In genomic region chr18:67509711-67510110, GRCh38 we compare ENCODE assay signal across 18 cellular contexts. TPM values are rescaled to one million over a fixed set of nuclear protein-coding genes. Genes with fewer than 3 reads are reported as not detected.
DNase-seq lines count a peak whose midpoint lies in the region; ATAC-seq lines count a peak whose summit lies in the region.
"Had no signal": no experiment of that assay in that cellular context is flagged by ENCODE, and none has a peak within 500 bp of the region (broad histone marks: within the 10 kb centered on the region; RNA-seq: fewer than 3 reads in every experiment).

No MANE protein-coding gene starts in this region.

- H3K9me3 ChIP-seq in MG63: no peaks in the 10 kb centered on the region
- H3K9me3 ChIP-seq: heart left ventricle, pancreas, upper lobe of left lung had no signal

- no peaks in the 10 kb centered on the region for H3K27me3 ChIP-seq in MG63
- H3K27me3 ChIP-seq: heart left ventricle, pancreas, upper lobe of left lung had no signal

- no peak overlapping the region for H3K4me3 ChIP-seq in MG63
- H3K4me3 ChIP-seq: heart left ventricle, pancreas, skin epidermis, upper lobe of left lung had no signal

- intact Hi-C loops in left ventricle myocardium superior (cut with micrococcal nuclease) (no loop called here), Right ventricle myocardium inferior (cut with DNase I) (no loop called here)

- peaks cover 13% of the 10 kb centered on the region for H3K36me3 ChIP-seq in MG63
- H3K36me3 ChIP-seq: pancreas, upper lobe of left lung had no signal

- ATAC-seq in left ventricle myocardium superior: peak; percentile 43
- ATAC-seq in Right ventricle myocardium inferior: no peak
- ATAC-seq: pancreas; stimulated activated effector memory CD8-positive, alpha-beta T cell treated with anti-CD3 and anti-CD28 coated beads, Interleukin-12 subunit alpha, Interleukin-12 subunit beta, amount 100 ng/mL, for 72 hours had no signal

- DNase-seq in left ventricle myocardium superior (no peak), Right ventricle myocardium inferior (ENCODE audit: missing footprints) (no peak), cerebellar cortex (ENCODE audit: low spot score) (peak; percentile 13), inferior parietal cortex (ENCODE audit: extremely low spot score) (peak; percentile 80), MG63 (no peak), DMS79 (lab: John Stamatoyannopoulos, UW) (no peak), DMS79 treated with DMSO at 0.1 percent for 48 hours (lab: John Stamatoyannopoulos, UW) (no peak), glomerular visceral epithelial cell (ENCODE audit: extremely low spot score) (no peak)
- DNase-seq: activated CD4-positive, CD25-positive, alpha-beta regulatory T cell; COR-L47; heart left ventricle; kidney; NCI-H1092 treated with DMSO at 0.1 percent for 48 hours; NK-92 treated with Interleukin-12 subunit alpha and Interleukin-12 subunit beta, amount 100 ng/mL, for 24 hours; pancreas; upper lobe of left lung had no signal

RNA-seq across cellular contexts. Expression of gene DSEL, which starts 6.8 kb away (rescaled TPM):
- total RNA-seq in left ventricle myocardium superior (2.2 TPM), Right ventricle myocardium inferior (2.1 TPM)
- 3.7 and 6.2 TPM in 2 replicates for total RNA-seq in MG63 (2014; rRNA removed; shearing (Covaris generic); ENCODE audit: low replicate concordance)

Comparison
In these comparisons a context has a peak if more than half of its experiments do, and no peak if none do; other contexts are left out.
1. DNase-seq: peak in cerebellar cortex (single experiment) and inferior parietal cortex (single experiment); none in left ventricle myocardium superior (single experiment), Right ventricle myocardium inferior (single experiment), MG63 (single experiment), DMS79 (single experiment), DMS79 treated with DMSO at 0.1 percent for 48 hours (single experiment) and glomerular visceral epithelial cell (single experiment).